ENCODE assay signal across 1 cellular context in genomic region chr17:27569257-27569722, GRCh38.
TF ChIP-seq lines count a peak whose summit lies in the region.

No MANE protein-coding gene starts in this region.

TF ChIP-seq in IMR-90, 13 proteins besides CTCF, POLR2A, EP300 and RAD21 (continued from another document):
- TF ChIP-seq ELK1 (IDR thresholded peaks at IDR 0.05; ENCODE audit: borderline replicate concordance, low read depth, low read length) (no peak), BHLHE40 (IDR thresholded peaks at IDR 0.05; ENCODE audit: low read depth, low read length) (no peak), MAZ (IDR thresholded peaks at IDR 0.05; ENCODE audit: borderline replicate concordance, low read depth, low read length) (peak; percentile 33; the same call in 1 of the 2 replicates)
